ENCODE assay signal across 20 cellular contexts in genomic region chr4:46986922-46987638, GRCh38.
"Had no signal": no experiment of that assay in that cellular context is flagged by ENCODE, and none has a peak within 500 bp of the region (broad histone marks: within the 10 kb centered on the region; RNA-seq: fewer than 3 reads in every experiment).

No MANE protein-coding gene starts in this region.

- H3K27ac ChIP-seq: foreskin keratinocyte, hepatocyte, ovary, prostate gland, WERI-Rb-1 had no signal

- H3K27me3 ChIP-seq: ovary had no signal

- ATAC-seq: activated CD8-positive, alpha-beta memory T cell treated with anti-CD3 and anti-CD28 coated beads, Interleukin-2, amount 10 ng/mL, durations not matched to agents 7 days and 5 days; activated CD8-positive, alpha-beta T cell treated with anti-CD3 and anti-CD28 coated beads for 36 hours; activated naive CD4-positive, alpha-beta T cell treated with anti-CD3 and anti-CD28 coated beads, Interleukin-2, amount 50 U/mL, for 72 hours; activated T-helper 17 cell treated with anti-CD3 and anti-CD28 coated beads, Interleukin-2, amount 50 U/mL, for 72 hours; foreskin keratinocyte; natural killer cell had no signal

- H3K4me1 ChIP-seq: foreskin keratinocyte, prostate gland had no signal

- DNase-seq: activated CD4-positive, alpha-beta T cell treated with anti-CD3 and anti-CD28 coated beads, Interleukin-2, amount 10 ng/mL, durations not matched to agents 7 days and 5 days; activated CD4-positive, CD25-positive, alpha-beta regulatory T cell treated with anti-CD3 and anti-CD28 coated beads, Interleukin-2, amount 50 U/mL, for 72 hours; activated CD8-positive, alpha-beta memory T cell treated with anti-CD3 and anti-CD28 coated beads, Interleukin-2, amount 10 ng/mL, durations not matched to agents 7 days and 5 days; activated CD8-positive, alpha-beta T cell treated with anti-CD3 and anti-CD28 coated beads for 36 hours; activated T-cell treated with anti-CD3 and anti-CD28 coated beads for 4 hours; aorta; caudate nucleus; dermis blood vessel endothelial cell; effector memory CD4-positive, alpha-beta T cell; foreskin keratinocyte; midbrain; natural killer cell; ovary; stimulated activated CD4-positive, alpha-beta T cell treated with anti-CD3 and anti-CD28 coated beads, Interleukin-4, amount 100 ng/mL, for 1 hour; stimulated activated naive CD4-positive, alpha-beta T cell treated with Interleukin-2 at 50 U/mL for 16 hours; WERI-Rb-1 had no signal

- H3K4me3 ChIP-seq: hepatocyte, ovary, prostate gland had no signal

- H3K9me3 ChIP-seq: ovary, prostate gland had no signal

- H3K36me3 ChIP-seq: ovary, prostate gland, WERI-Rb-1 had no signal
